ENCODE assay signal across 34 cellular contexts in the genomic region with DNA sequence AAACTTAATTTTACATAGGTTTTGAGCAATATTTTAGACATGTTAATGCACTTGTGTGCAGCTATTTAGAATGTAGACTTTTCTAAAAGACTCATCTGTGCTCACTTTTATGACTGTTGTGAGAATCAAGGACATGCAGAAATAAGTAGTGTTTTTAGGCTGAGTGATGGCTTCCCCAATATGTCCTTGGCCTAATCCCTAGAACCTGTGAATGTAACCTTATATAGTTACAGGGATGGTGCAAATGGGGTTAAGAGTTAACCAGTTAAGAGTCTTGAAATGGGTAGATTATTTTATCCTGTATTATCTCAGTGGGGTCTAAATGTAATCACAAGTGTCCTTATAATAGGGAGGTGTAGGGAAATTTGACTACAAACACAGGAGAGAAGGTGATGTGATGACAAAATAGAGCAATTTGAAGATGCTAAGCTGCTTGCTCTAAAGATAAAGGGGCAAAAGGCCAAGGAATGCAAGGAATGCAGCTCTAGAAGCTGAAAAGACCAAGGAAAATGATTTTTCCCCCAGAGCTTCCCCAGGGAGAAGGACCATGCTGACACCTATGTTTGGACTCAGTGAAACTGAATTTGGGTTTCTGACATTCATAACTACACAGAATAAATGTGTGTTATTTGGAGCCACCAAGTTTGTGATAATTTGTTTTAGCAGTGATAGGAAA.
DNase-seq lines count a peak whose midpoint lies in the region; ATAC-seq, FAIRE-seq and TF ChIP-seq lines count a peak whose summit lies in the region.
"Had no signal": no experiment of that assay in that cellular context is flagged by ENCODE, and none has a peak within 500 bp of the region (broad histone marks: within the 10 kb centered on the region; RNA-seq: fewer than 3 reads in every experiment).

No MANE protein-coding gene starts in this region.

- H3K4me1 ChIP-seq in SJCRH30, result peaks cover 18% of the 10 kb centered on the region
- peaks cover 0 to 9% (median 0%) of the 10 kb centered on the region in 4 experiments; a peak in 1 of 7 replicates for H3K4me1 ChIP-seq in H1 (replicated peaks in 1 of 4; ENCODE audit: control insufficient read depth in 3 of 4, insufficient read depth in 4 of 4, low read length in 3 of 4)
- H3K4me1 ChIP-seq in neural progenitor cell, result peaks cover 17% of the 10 kb centered on the region
- no peaks in the 10 kb centered on the region for H3K4me1 ChIP-seq in PC-9 (replicated peaks; ENCODE audit: insufficient read depth)
- H3K4me1 ChIP-seq: body of pancreas, pancreas, spleen, vagina had no signal

- no peaks in the 10 kb centered on the region for H3K79me1 ChIP-seq in H1 (ENCODE audit: low read depth, low read length)

- TF ChIP-seq RAD21 in H1 (IDR thresholded peaks at IDR 0.05 in 1 of 2, conservative IDR thresholded peaks at IDR 0.05 in 1 of 2; ENCODE audit: low read depth in 2 of 2, low read length in 2 of 2), result 0 out of 4 replicates have a peak, but pooled peaks of 1 of the 2 experiments have one; percentile 7

- TF ChIP-seq CTCF in H1 (IDR thresholded peaks at IDR 0.05; ENCODE audit: control extremely low read depth in 1 of 3, insufficient read depth in 1 of 3, low read depth in 1 of 3, low read length in 3 of 3), result no peak
- no peak for TF ChIP-seq CTCF in neural progenitor cell (IDR thresholded peaks at IDR 0.05)
- no peak for TF ChIP-seq CTCF in PC-9 (conservative IDR thresholded peaks at IDR 0.05)

- no peaks in the 10 kb centered on the region for H3K9me3 ChIP-seq in SJCRH30 (replicated peaks)
- H3K9me3 ChIP-seq in H1 (ENCODE audit: insufficient read depth in 2 of 2, low read depth in 1 of 2, low read length in 1 of 2), result no peaks in the 10 kb centered on the region
- H3K9me3 ChIP-seq in neural progenitor cell (ENCODE audit: low read depth), result no peaks in the 10 kb centered on the region
- no peaks in the 10 kb centered on the region for H3K9me3 ChIP-seq in PC-9 (ENCODE audit: insufficient read depth, low read depth)
- H3K9me3 ChIP-seq: body of pancreas, pancreas, vagina had no signal

- no peak overlapping the region for H2BK15ac ChIP-seq in H1 (ENCODE audit: low read length)

- H2BK120ac ChIP-seq in H1 (replicated peaks; ENCODE audit: low read depth, low read length), result no peak overlapping the region

- no peak overlapping the region for H3K9ac ChIP-seq in H1 (replicated peaks in 1 of 4; ENCODE audit: extremely low read depth in 1 of 4, low read depth in 3 of 4, low read length in 3 of 4)
- H3K9ac ChIP-seq in neural progenitor cell, result no peak overlapping the region

- H3K56ac ChIP-seq in H1 (replicated peaks; ENCODE audit: insufficient read length, low read depth, low read length), result no peak overlapping the region

- H4K20me1 ChIP-seq in H1 (replicated peaks in 1 of 2; ENCODE audit: control insufficient read depth in 1 of 2, insufficient read depth in 2 of 2, low read length in 2 of 2) (no peaks in the 10 kb centered on the region), neural progenitor cell (ENCODE audit: low read depth) (no peaks in the 10 kb centered on the region), PC-9 (ENCODE audit: insufficient read depth) (no peaks in the 10 kb centered on the region)

- no peak overlapping the region for H2BK5ac ChIP-seq in H1 (ENCODE audit: low read depth, low read length)

- no peak overlapping the region for H3K18ac ChIP-seq in H1 (ENCODE audit: extremely low read depth, low read length)

- H3K23ac ChIP-seq in H1 (ENCODE audit: insufficient read length), result no peak overlapping the region

- H3K27me3 ChIP-seq in SJCRH30 (no peaks in the 10 kb centered on the region), H1 (replicated peaks in 1 of 4; ENCODE audit: control insufficient read depth in 3 of 4, extremely low read depth in 1 of 4, insufficient read depth in 3 of 4, low read length in 3 of 4) (no peaks in the 10 kb centered on the region), neural progenitor cell (no peaks in the 10 kb centered on the region), PC-9 (ENCODE audit: insufficient read depth, low read depth) (no peaks in the 10 kb centered on the region)
- H3K27me3 ChIP-seq: body of pancreas, pancreas, spleen, vagina had no signal

- no peak for TF ChIP-seq EP300 in H1 (IDR thresholded peaks at IDR 0.05; ENCODE audit: borderline replicate concordance in 1 of 2, low read depth in 2 of 2, low read length in 2 of 2)

- H2AFZ ChIP-seq in H1 (ENCODE audit: low read length) (no peak overlapping the region), neural progenitor cell (replicated peaks) (no peak overlapping the region), PC-9 (no peak overlapping the region)

- H3K4me1 Mint-ChIP-seq in neural progenitor cell, result peaks cover 5% of the 10 kb centered on the region
- H3K4me1 Mint-ChIP-seq: activated CD4-positive, alpha-beta T cell treated with anti-CD3 and anti-CD28 coated beads, Interleukin-2, amount 10 ng/mL, durations not matched to agents 7 days and 5 days; activated CD8-positive, alpha-beta memory T cell treated with anti-CD3 and anti-CD28 coated beads, Interleukin-2, amount 10 ng/mL, durations not matched to agents 7 days and 5 days; activated T-helper 17 cell treated with anti-CD3 and anti-CD28 coated beads, Interleukin-2, amount 50 U/mL, for 72 hours; CD4-positive, CD25-positive, alpha-beta regulatory T cell; stimulated activated naive B cell treated with anti-CD40 and anti-IgM and Interleukin-4, amounts not matched to agents 10 μg/mL and 1 μg/mL and 100 μg/mL, for 72 hours had no signal

- H3K27me3 Mint-ChIP-seq in neural progenitor cell (ENCODE audit: insufficient read depth, low read depth), result peaks cover 4% of the 10 kb centered on the region
- H3K27me3 Mint-ChIP-seq: activated CD4-positive, alpha-beta T cell treated with anti-CD3 and anti-CD28 coated beads, Interleukin-2, amount 10 ng/mL, durations not matched to agents 7 days and 5 days; activated CD8-positive, alpha-beta memory T cell treated with anti-CD3 and anti-CD28 coated beads, Interleukin-2, amount 10 ng/mL, durations not matched to agents 7 days and 5 days; activated T-helper 17 cell treated with anti-CD3 and anti-CD28 coated beads, Interleukin-2, amount 50 U/mL, for 72 hours; CD4-positive, CD25-positive, alpha-beta regulatory T cell; natural killer cell treated with Interleukin-12 subunit alpha and Interleukin-12 subunit beta and Interleukin-15 and Interleukin-18, amount 100 ng/mL, for 72 hours had no signal

- H3F3A ChIP-seq in neural progenitor cell (ENCODE audit: low read depth), result no peaks in the 10 kb centered on the region
- H3F3A ChIP-seq in PC-9 (ENCODE audit: insufficient read depth, low read depth), result no peaks in the 10 kb centered on the region

- CTCF ChIA-PET in H1 (lab: Charles Lee; ENCODE audit: partially characterized antibody), result interaction anchor here (0.9 kb wide), 1 partner anchor 58 kb away, joined by 3 read pairs; no protein-coding TSS in a partner anchor
- CTCF ChIA-PET in PC-9 (lab: Charles Lee), result no interaction called here

- H3K36me3 Mint-ChIP-seq in neural progenitor cell, result no peaks in the 10 kb centered on the region
- H3K36me3 Mint-ChIP-seq: activated CD8-positive, alpha-beta memory T cell treated with anti-CD3 and anti-CD28 coated beads, Interleukin-2, amount 10 ng/mL, durations not matched to agents 7 days and 5 days; activated naive CD8-positive, alpha-beta T cell; CD4-positive, CD25-positive, alpha-beta regulatory T cell; natural killer cell treated with Interleukin-12 subunit alpha and Interleukin-12 subunit beta and Interleukin-15 and Interleukin-18, amount 100 ng/mL, for 72 hours; stimulated activated naive B cell treated with anti-CD40 and anti-IgM and Interleukin-4, amounts not matched to agents 10 μg/mL and 1 μg/mL and 100 μg/mL, for 72 hours had no signal

- H3K9me2 ChIP-seq in PC-9 (ENCODE audit: insufficient read depth), result no peaks in the 10 kb centered on the region

- H3K4me2 ChIP-seq in H1 (ENCODE audit: insufficient read depth in 1 of 2, low read depth in 2 of 2, low read length in 2 of 2), result no peak overlapping the region
- peak overlapping the region; percentile 53 for H3K4me2 ChIP-seq in neural progenitor cell
- H3K4me2 ChIP-seq in PC-9, result no peak overlapping the region

- no peak overlapping the region for H3K4me3 ChIP-seq in SJCRH30
- no peak overlapping the region for H3K4me3 ChIP-seq in H1 (ENCODE audit: extremely low read depth in 1 of 4, insufficient read depth in 2 of 4, low read depth in 3 of 4, low read length in 4 of 4)
- H3K4me3 ChIP-seq in neural progenitor cell, result no peak overlapping the region
- H3K4me3 ChIP-seq in PC-9, result no peak overlapping the region
- H3K4me3 ChIP-seq: body of pancreas, pancreas, spleen, vagina had no signal

- POLR2A ChIA-PET in H1 (lab: Charles Lee; ENCODE audit: partially characterized antibody), result no interaction called here
- POLR2A ChIA-PET in PC-9 (lab: Charles Lee; ENCODE audit: unreplicated experiment), result no interaction called here

- H3K36me3 ChIP-seq in SJCRH30 (no peaks in the 10 kb centered on the region), H1 (ENCODE audit: control insufficient read depth in 2 of 4, insufficient read depth in 4 of 4, low read length in 3 of 4) (no peaks in the 10 kb centered on the region), neural progenitor cell (no peaks in the 10 kb centered on the region), PC-9 (ENCODE audit: low read depth) (no peaks in the 10 kb centered on the region)
- H3K36me3 ChIP-seq: pancreas, spleen, vagina had no signal

- H3K27ac ChIP-seq in SJCRH30, result no peak overlapping the region
- H3K27ac ChIP-seq in H1 (ENCODE audit: low read depth, low read length), result no peak overlapping the region
- H3K27ac ChIP-seq in neural progenitor cell, result no peak overlapping the region
- no peak overlapping the region for H3K27ac ChIP-seq in PC-9
- H3K27ac ChIP-seq: body of pancreas, epithelial cell of prostate, pancreas, spleen, vagina, VCaP had no signal

- no peak overlapping the region for H2BK20ac ChIP-seq in H1 (ENCODE audit: low read length)

- H3K23me2 ChIP-seq in H1 (ENCODE audit: low read depth, low read length), result no peaks in the 10 kb centered on the region

- no peaks in the 10 kb centered on the region for H3K9me3 Mint-ChIP-seq in neural progenitor cell
- H3K9me3 Mint-ChIP-seq: activated CD4-positive, alpha-beta T cell treated with anti-CD3 and anti-CD28 coated beads, Interleukin-2, amount 10 ng/mL, durations not matched to agents 7 days and 5 days; activated T-helper 17 cell treated with anti-CD3 and anti-CD28 coated beads, Interleukin-2, amount 50 U/mL, for 72 hours had no signal

- H4K5ac ChIP-seq in H1 (ENCODE audit: insufficient read length, low read depth, low read length), result no peak overlapping the region

- peak; percentile 93 for FAIRE-seq in H1 (lab: Jason Lieb, UNC)
- FAIRE-seq: D721Med, G401.6, keratinocyte, pancreas had no signal

- H3K4ac ChIP-seq in H1 (replicated peaks; ENCODE audit: insufficient read length, low read depth, low read length), result no peak overlapping the region

- no peak overlapping the region for H2AK5ac ChIP-seq in H1 (ENCODE audit: low read depth, low read length)

- H4K91ac ChIP-seq in H1 (replicated peaks; ENCODE audit: insufficient read length, low read length), result no peak overlapping the region

- DNase-seq in ELF-1 (ENCODE audit: low read depth, low spot score) (peak; percentile 18), SJCRH30 (peak; percentile 21 to 34), H1 (ENCODE audit: low read depth in 1 of 2, low spot score in 2 of 2) (no peak), neural progenitor cell (ENCODE audit: low spot score) (peak; percentile 65), PC-9 (no peak), activated T-cell treated with anti-CD3 and anti-CD28 coated beads for 4 hours (no peak)
- DNase-seq: activated CD4-positive, alpha-beta T cell treated with anti-CD3 and anti-CD28 coated beads, Interleukin-2, amount 10 ng/mL, durations not matched to agents 7 days and 5 days; activated CD8-positive, alpha-beta memory T cell treated with anti-CD3 and anti-CD28 coated beads, Interleukin-2, amount 10 ng/mL, durations not matched to agents 7 days and 5 days; body of pancreas; CD4-positive, CD25-positive, alpha-beta regulatory T cell; effector CD4-positive, alpha-beta T cell; foreskin fibroblast; GOT3; KG1; midbrain; NCI-H146; NCI-H524; NK-92 treated with Interleukin-12 subunit alpha and Interleukin-12 subunit beta, amount 100 ng/mL, for 24 hours; pancreas; spleen; stimulated activated CD4-positive, alpha-beta T cell treated with anti-CD3 and anti-CD28 coated beads, Interleukin-2, amount 100 ng/mL, for 48 hours; stimulated activated naive B cell treated with anti-CD40 and anti-IgM and Interleukin-4, amounts not matched to agents 10 μg/mL and 1 μg/mL and 100 μg/mL, for 72 hours had no signal

- intact Hi-C loops in PC-9 (cut with micrococcal nuclease; ENCODE audit: unreplicated experiment), result no loop called here

- H4K8ac ChIP-seq in H1 (ENCODE audit: extremely low read depth, insufficient read depth, low read length), result no peak overlapping the region

- no peak overlapping the region for H3K14ac ChIP-seq in H1 (ENCODE audit: insufficient read length)

- no peak for ATAC-seq in HG02970 (IDR thresholded peaks at IDR 0.05; ENCODE audit: low FRiP score, unreplicated experiment)
- ATAC-seq in esophagus mucosa, result no peak
- ATAC-seq: activated CD8-positive, alpha-beta memory T cell treated with anti-CD3 and anti-CD28 coated beads, Interleukin-2, amount 10 ng/mL, durations not matched to agents 7 days and 5 days; activated T-helper 17 cell treated with anti-CD3 and anti-CD28 coated beads, Interleukin-2, amount 50 U/mL, for 72 hours; body of pancreas; natural killer cell treated with Interleukin-12 subunit alpha and Interleukin-12 subunit beta and Interleukin-15 and Interleukin-18, amount 100 ng/mL, for 72 hours; Panc1; pancreas; stimulated activated naive B cell treated with anti-CD40 and anti-IgM and Interleukin-4, amounts not matched to agents 10 μg/mL and 1 μg/mL and 100 μg/mL, for 72 hours had no signal

- H3K4me3 Mint-ChIP-seq in neural progenitor cell, result no peak overlapping the region
- H3K4me3 Mint-ChIP-seq: activated CD4-positive, alpha-beta T cell treated with anti-CD3 and anti-CD28 coated beads, Interleukin-2, amount 10 ng/mL, durations not matched to agents 7 days and 5 days; activated CD8-positive, alpha-beta memory T cell treated with anti-CD3 and anti-CD28 coated beads, Interleukin-2, amount 10 ng/mL, durations not matched to agents 7 days and 5 days; activated naive CD8-positive, alpha-beta T cell; activated T-helper 17 cell treated with anti-CD3 and anti-CD28 coated beads, Interleukin-2, amount 50 U/mL, for 72 hours; CD4-positive, CD25-positive, alpha-beta regulatory T cell; natural killer cell treated with Interleukin-12 subunit alpha and Interleukin-12 subunit beta and Interleukin-15 and Interleukin-18, amount 100 ng/mL, for 72 hours; stimulated activated naive B cell treated with anti-CD40 and anti-IgM and Interleukin-4, amounts not matched to agents 10 μg/mL and 1 μg/mL and 100 μg/mL, for 72 hours had no signal

- H3K27ac Mint-ChIP-seq in neural progenitor cell, result no peak overlapping the region
- H3K27ac Mint-ChIP-seq: activated CD4-positive, alpha-beta T cell treated with anti-CD3 and anti-CD28 coated beads, Interleukin-2, amount 10 ng/mL, durations not matched to agents 7 days and 5 days; activated CD8-positive, alpha-beta memory T cell treated with anti-CD3 and anti-CD28 coated beads, Interleukin-2, amount 10 ng/mL, durations not matched to agents 7 days and 5 days; activated naive CD8-positive, alpha-beta T cell; activated T-helper 17 cell treated with anti-CD3 and anti-CD28 coated beads, Interleukin-2, amount 50 U/mL, for 72 hours; CD4-positive, CD25-positive, alpha-beta regulatory T cell; natural killer cell treated with Interleukin-12 subunit alpha and Interleukin-12 subunit beta and Interleukin-15 and Interleukin-18, amount 100 ng/mL, for 72 hours; stimulated activated naive B cell treated with anti-CD40 and anti-IgM and Interleukin-4, amounts not matched to agents 10 μg/mL and 1 μg/mL and 100 μg/mL, for 72 hours had no signal

- no peaks in the 10 kb centered on the region for H3K79me2 ChIP-seq in H1 (ENCODE audit: control insufficient read depth in 1 of 2, insufficient read depth in 2 of 2, low read length in 2 of 2)
- H3K79me2 ChIP-seq in neural progenitor cell (ENCODE audit: low read depth), result no peaks in the 10 kb centered on the region
- H3K79me2 ChIP-seq in PC-9 (ENCODE audit: low read depth), result no peaks in the 10 kb centered on the region

- BruUV-seq in PC-9 (replicated peaks; lab: Mats Ljungman, UMichigan), result no TSS peak

- H2BK12ac ChIP-seq in H1 (ENCODE audit: low read depth, low read length), result no peak overlapping the region

- no peak for TF ChIP-seq POLR2A in H1 (IDR thresholded peaks at IDR 0.05; ENCODE audit: control extremely low read depth in 1 of 2, low read depth in 2 of 2, low read length in 2 of 2)

Comparison
In these comparisons a context has a peak if more than half of its experiments do, and no peak if none do; other contexts are left out.
1. DNase-seq: peak in ELF-1 (single experiment), SJCRH30 (2 of 2) and neural progenitor cell (single experiment); none in H1 (0 of 2), PC-9 (0 of 2) and activated T-cell treated with anti-CD3 and anti-CD28 coated beads for 4 hours (single experiment).